Comparison of ENCODE assay signal across 1 cellular context in genomic region chr9:127388037-127388855, GRCh38.
TF ChIP-seq lines count a peak whose summit lies in the region.

No MANE protein-coding gene starts in this region.

TF ChIP-seq in HEK293, 187 proteins besides CTCF, POLR2A, EP300 and RAD21 (continued from another document):
- peak; percentile 100 for TF ChIP-seq PRDM6 (tag by site-specific recombination; IDR thresholded peaks at IDR 0.05)
- TF ChIP-seq ZFP3 (tag by site-specific recombination; IDR thresholded peaks at IDR 0.05; ENCODE audit: low read depth) = peak; percentile 7; the same call in 1 of the 2 replicates
- TF ChIP-seq ZNF549 (tag by site-specific recombination; IDR thresholded peaks at IDR 0.05) = no peak
- TF ChIP-seq BCL11B (tag by site-specific recombination; IDR thresholded peaks at IDR 0.05; ENCODE audit: low read depth) = peak; percentile 83; the same call in 1 of the 2 replicates
- peak; percentile 34; the same call in 1 of the 2 replicates for TF ChIP-seq ZSCAN4 (tag by site-specific recombination; IDR thresholded peaks at IDR 0.05)
- TF ChIP-seq ZNF629 (tag by site-specific recombination; IDR thresholded peaks at IDR 0.05) = peak; percentile 96
- no peak for TF ChIP-seq ZBTB10 (tag by site-specific recombination; IDR thresholded peaks at IDR 0.05)
- peak; percentile 95 for TF ChIP-seq PRDM4 (tag by site-specific recombination; IDR thresholded peaks at IDR 0.05)
- TF ChIP-seq ZNF529 (tag by site-specific recombination; IDR thresholded peaks at IDR 0.05; ENCODE audit: insufficient replicate concordance) = peak; percentile 7
- TF ChIP-seq ZNF335 (tag by site-specific recombination; conservative IDR thresholded peaks at IDR 0.05) = no peak; the same call in 1 of the 2 replicates
- TF ChIP-seq ZFP69B (tag by site-specific recombination; IDR thresholded peaks at IDR 0.05) = peak; percentile 69
- no peak for TF ChIP-seq SETDB1 (IDR thresholded peaks at IDR 0.05; ENCODE audit: insufficient read length, low read length)
- TF ChIP-seq ZNF341 (tag by site-specific recombination; IDR thresholded peaks at IDR 0.05; ENCODE audit: low read depth) = peak; percentile 79
